ENCODE assay signal across 10 cellular contexts in genomic region chr4:83276299-83277040, GRCh38. TPM values are rescaled to one million over a fixed set of nuclear protein-coding genes. Genes with fewer than 3 reads are reported as not detected.
DNase-seq lines count a peak whose midpoint lies in the region; ATAC-seq and TF ChIP-seq lines count a peak whose summit lies in the region.
"Had no signal": no experiment of that assay in that cellular context is flagged by ENCODE, and none has a peak within 500 bp of the region (broad histone marks: within the 10 kb centered on the region; RNA-seq: fewer than 3 reads in every experiment).

No MANE protein-coding gene starts in this region.

- H3K9me3 ChIP-seq in CD4-positive, CD25-positive, alpha-beta regulatory T cell (ENCODE audit: control insufficient read depth in 2 of 2, low read length in 2 of 2), result no peaks in the 10 kb centered on the region
- H3K9me3 ChIP-seq in MM.1S (replicated peaks; ENCODE audit: insufficient read depth, low read length), result no peaks in the 10 kb centered on the region

- peaks cover 20% of the 10 kb centered on the region for H3K79me2 ChIP-seq in MM.1S (ENCODE audit: low read length)

- H3K9me3 Mint-ChIP-seq in CD4-positive, CD25-positive, alpha-beta regulatory T cell, result no peaks in the 10 kb centered on the region

- H3K27me3 ChIP-seq in CD4-positive, CD25-positive, alpha-beta regulatory T cell (ENCODE audit: control insufficient read depth, insufficient read depth, low read length), result peaks cover 4% of the 10 kb centered on the region
- H3K27me3 ChIP-seq in MM.1S (replicated peaks; ENCODE audit: insufficient read depth, low read length), result no peaks in the 10 kb centered on the region

- ATAC-seq in CD4-positive, CD25-positive, alpha-beta regulatory T cell (ENCODE audit: low read depth in 2 of 2), result peak; percentile 78 to 84
- ATAC-seq in GM19025 (IDR thresholded peaks at IDR 0.05; ENCODE audit: low read depth, unreplicated experiment) (peak; percentile 61), HG02870 (IDR thresholded peaks at IDR 0.05; ENCODE audit: unreplicated experiment) (peak; percentile 68)

- H3K4me1 Mint-ChIP-seq in CD4-positive, CD25-positive, alpha-beta regulatory T cell, result peaks cover 13 to 29% (median 21%) of the 10 kb centered on the region in 4 donors

- H3K9ac ChIP-seq in MM.1S (ENCODE audit: low read length), result no peak overlapping the region

- no peaks in the 10 kb centered on the region for H3K36me3 ChIP-seq in CD4-positive, CD25-positive, alpha-beta regulatory T cell (ENCODE audit: control insufficient read depth, insufficient read depth, low read length)
- 0 out of 2 replicates have a peak, but pooled peaks cover 3% of the 10 kb centered on the region for H3K36me3 ChIP-seq in MM.1S (replicated peaks; ENCODE audit: insufficient read depth, low read length)

- H3F3A ChIP-seq in MM.1S (ENCODE audit: insufficient read depth, low read length), result peaks cover 7% of the 10 kb centered on the region; the same call in 1 of the 2 replicates

- H3K36me3 Mint-ChIP-seq in CD4-positive, CD25-positive, alpha-beta regulatory T cell, result peaks cover 29% of the 10 kb centered on the region

- H3K4me2 ChIP-seq in MM.1S (ENCODE audit: low read depth, low read length), result peak overlapping the region; percentile 58

- H2AFZ ChIP-seq in MM.1S (ENCODE audit: low read length), result no peak overlapping the region

- peak overlapping the region; percentile 0 to 59 (median 46) for H3K4me3 Mint-ChIP-seq in CD4-positive, CD25-positive, alpha-beta regulatory T cell

- peak overlapping the region in 2 of 3 donors; percentile 27 to 39 for H3K27ac Mint-ChIP-seq in CD4-positive, CD25-positive, alpha-beta regulatory T cell

- H3K4me3 ChIP-seq in CD4-positive, CD25-positive, alpha-beta regulatory T cell (ENCODE audit: low read depth, low read length), result peak overlapping the region; percentile 68
- no peak overlapping the region for H3K4me3 ChIP-seq in MM.1S (ENCODE audit: low read length)

- DNase-seq in CD4-positive, CD25-positive, alpha-beta regulatory T cell, result peak in 2 of 3 donors; percentile 52 to 66
- DNase-seq in MM.1S, result peak; percentile 63
- no peak for DNase-seq in NCI-H748 treated with DMSO at 0.1 percent for 48 hours (lab: John Stamatoyannopoulos, UW)
- DNase-seq in NCI-H2107 treated with DMSO at 0.1 percent for 48 hours (lab: John Stamatoyannopoulos, UW; ENCODE audit: unreplicated experiment), result no peak
- no peak for DNase-seq in hepatic stellate cell (ENCODE audit: low spot score)
- no peak for DNase-seq in NCI-H146 treated with DMSO at 0.1 percent for 48 hours (lab: John Stamatoyannopoulos, UW; ENCODE audit: unreplicated experiment)
- DNase-seq: HCEC 1CT, NCI-H2227 treated with DMSO at 0.1 percent for 48 hours had no signal

- no peaks in the 10 kb centered on the region for H4K20me1 ChIP-seq in MM.1S (ENCODE audit: insufficient read depth, low read length)

- H3K4me1 ChIP-seq in CD4-positive, CD25-positive, alpha-beta regulatory T cell (ENCODE audit: control insufficient read depth, insufficient read depth, low read length, poor library complexity, severe bottlenecking), result peaks cover 7% of the 10 kb centered on the region
- peaks cover 16% of the 10 kb centered on the region for H3K4me1 ChIP-seq in MM.1S (ENCODE audit: low read length)

- peaks cover 13% of the 10 kb centered on the region for H3K27me3 Mint-ChIP-seq in CD4-positive, CD25-positive, alpha-beta regulatory T cell

- no peaks in the 10 kb centered on the region for H3K9me2 ChIP-seq in MM.1S (replicated peaks; ENCODE audit: insufficient read depth, low read length)

- H3K27ac ChIP-seq in CD4-positive, CD25-positive, alpha-beta regulatory T cell (ENCODE audit: insufficient read depth, low read length, poor library complexity, severe bottlenecking), result peak overlapping the region; percentile 25
- no peak overlapping the region; the same call in 1 of the 2 replicates for H3K27ac ChIP-seq in MM.1S (ENCODE audit: low read length)

- no peak for TF ChIP-seq CTCF in MM.1S (IDR thresholded peaks at IDR 0.05; ENCODE audit: low read length)

RNA-seq across cellular contexts. Expression of gene COQ2, which starts 8.1 kb away (rescaled TPM):
- total RNA-seq in CD4-positive, CD25-positive, alpha-beta regulatory T cell, result 3.9 TPM
- polyA plus RNA-seq in CD4-positive, CD25-positive, alpha-beta regulatory T cell, result 1 to 10 TPM; 5.8 to 8.8 (median 8.1) TPM

RNA-seq across cellular contexts. Expression of gene HPSE, which starts 58.2 kb away (rescaled TPM):
- total RNA-seq in CD4-positive, CD25-positive, alpha-beta regulatory T cell, result 9.1 TPM
- 10 to 100 TPM in 2 of 4 donors, 1 to 10 TPM in 2; 8.3 to 14.0 (median 10.3) TPM for polyA plus RNA-seq in CD4-positive, CD25-positive, alpha-beta regulatory T cell

Comparison
In these comparisons a context has a peak if more than half of its experiments do, and no peak if none do; other contexts are left out.
1. DNase-seq: peak in CD4-positive, CD25-positive, alpha-beta regulatory T cell (2 of 3) and MM.1S (single experiment); none in NCI-H748 treated with DMSO at 0.1 percent for 48 hours (single experiment), NCI-H2107 treated with DMSO at 0.1 percent for 48 hours (single experiment), hepatic stellate cell (single experiment) and NCI-H146 treated with DMSO at 0.1 percent for 48 hours (single experiment).
2. Peak in every context shown above with its lines, with median percentiles within 50 percentile points of each other: ATAC-seq.